ENCODE assay signal across 27 cellular contexts in the genomic region with DNA sequence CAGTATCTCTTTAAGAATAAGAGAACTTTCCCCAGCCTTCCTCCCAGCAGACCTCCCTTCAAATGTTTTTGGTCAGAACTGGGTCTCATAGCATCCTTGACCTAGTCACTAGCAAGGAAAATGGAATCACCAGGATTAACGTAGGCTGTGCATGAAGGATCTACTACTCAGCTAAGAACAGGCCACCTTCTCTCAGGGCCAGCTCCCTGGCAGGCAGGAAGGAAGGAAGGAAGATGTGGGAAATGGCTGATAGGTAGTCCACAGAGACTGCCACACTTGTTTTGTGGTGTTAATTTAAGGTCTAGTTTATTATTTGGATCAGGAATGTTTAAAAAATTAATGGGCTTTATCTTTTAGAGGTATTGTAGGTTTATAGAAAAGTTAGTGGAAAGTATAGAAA.
"Had no signal": no experiment of that assay in that cellular context is flagged by ENCODE, and none has a peak within 500 bp of the region (broad histone marks: within the 10 kb centered on the region; RNA-seq: fewer than 3 reads in every experiment).

No MANE protein-coding gene starts in this region.

- FAIRE-seq: urothelium cell line had no signal

- H3K9me3 ChIP-seq: stomach, suprapubic skin, testis, thoracic aorta, thyroid gland, tibial artery, tibial nerve, transverse colon, upper lobe of left lung, upper lobe of right lung, uterus, vagina had no signal

- DNase-seq: stimulated activated CD4-positive, alpha-beta T cell treated with anti-CD3 and anti-CD28 coated beads, Interleukin-2, amount 100 ng/mL, for 48 hours; stimulated activated CD4-positive, alpha-beta T cell treated with anti-CD3 and anti-CD28 coated beads, Interleukin-4, amount 100 ng/mL, for 1 hour; stimulated activated CD4-positive, alpha-beta T cell treated with anti-CD3 and anti-CD28 coated beads, Interleukin-4, amount 100 ng/mL, for 24 hours; stimulated activated CD4-positive, alpha-beta T cell treated with anti-CD3 and anti-CD28 coated beads, Interleukin-4, amount 100 ng/mL, for 4 hours; stimulated activated CD8-positive, alpha-beta memory T cell treated with anti-CD3 and anti-CD28 coated beads, Interleukin-4, amount 100 ng/mL, for 48 hours; stimulated activated naive B cell treated with anti-CD40 and anti-IgM and Interleukin-4, amounts not matched to agents 10 μg/mL and 1 μg/mL and 100 μg/mL, for 72 hours; stimulated activated naive CD4-positive, alpha-beta T cell; stimulated activated naive CD4-positive, alpha-beta T cell treated with Interleukin-2 at 50 U/mL for 16 hours; stimulated activated naive CD8-positive, alpha-beta T cell treated with anti-CD3 and anti-CD28 coated beads, Interleukin-15, amount 100 ng/mL, for 72 hours; stimulated activated naive CD8-positive, alpha-beta T cell treated with anti-CD3 and anti-CD28 coated beads, Interleukin-15, Interleukin-2, amounts not matched to agents 100 U/mL and 50 U/mL, for 24 hours; stomach; substantia nigra; testis; thyroid gland; tibial artery; transverse colon; trophoblast cell; upper lobe of left lung; upper lobe of right lung; uterus had no signal

- H3K4me3 ChIP-seq: stomach, suprapubic skin, testis, thoracic aorta, thyroid gland, tibial artery, tibial nerve, transverse colon, upper lobe of left lung, upper lobe of right lung, uterus, vagina had no signal

- H3K27me3 ChIP-seq: suprapubic skin, testis, thyroid gland, tibial artery, tibial nerve, transverse colon, upper lobe of left lung, upper lobe of right lung, uterus, vagina had no signal

- H3K36me3 ChIP-seq: stomach, suprapubic skin, thoracic aorta, thyroid gland, tibial artery, tibial nerve, transverse colon, upper lobe of left lung, upper lobe of right lung, uterus, vagina had no signal

- H3K27ac ChIP-seq: stomach, suprapubic skin, thoracic aorta, thyroid gland, tibial artery, tibial nerve, transverse colon, upper lobe of left lung, upper lobe of right lung, uterus, vagina had no signal

- H3K4me1 ChIP-seq: stomach, suprapubic skin, testis, thyroid gland, tibial nerve, transverse colon, upper lobe of left lung, upper lobe of right lung, uterus, vagina had no signal

- ATAC-seq: stimulated activated effector memory CD8-positive, alpha-beta T cell treated with anti-CD3 and anti-CD28 coated beads, Interleukin-12 subunit alpha, Interleukin-12 subunit beta, amount 100 ng/mL, for 72 hours; stimulated activated memory B cell treated with anti-CD40 and anti-IgM and Interleukin-4, amounts not matched to agents 10 μg/mL and 1 μg/mL and 100 μg/mL, for 72 hours; stimulated activated naive B cell treated with anti-CD40 and anti-IgM and Interleukin-4, amounts not matched to agents 10 μg/mL and 1 μg/mL and 100 μg/mL, for 72 hours; stimulated activated naive CD8-positive, alpha-beta T cell treated with anti-CD3 and anti-CD28 coated beads, Interleukin-15, amount 100 ng/mL, for 72 hours; stimulated activated naive CD8-positive, alpha-beta T cell treated with anti-CD3 and anti-CD28 coated beads, Interleukin-15, Interleukin-2, amounts not matched to agents 100 U/mL and 50 U/mL, for 24 hours; upper lobe of right lung had no signal
